Comparison of ENCODE assay signal across 25 cellular contexts in genomic region chr7:120680986-120681385, GRCh38.
"Had no signal": no experiment of that assay in that cellular context is flagged by ENCODE, and none has a peak within 500 bp of the region (broad histone marks: within the 10 kb centered on the region; RNA-seq: fewer than 3 reads in every experiment).

No MANE protein-coding gene starts in this region.

- H3K4me3 ChIP-seq: MG63, SJCRH30 had no signal

- H3K27ac ChIP-seq: RWPE1, SJCRH30 had no signal

- H3K36me3 ChIP-seq: MG63, SJCRH30 had no signal

- H3K9me3 ChIP-seq: MG63, SJCRH30 had no signal

- H3K4me1 ChIP-seq: SJCRH30 had no signal

- H3K27me3 ChIP-seq: MG63, SJCRH30 had no signal

- DNase-seq: IMR-90, Karpas-422, KG1, MG63, NCI-H1092, NCI-H1105 treated with DMSO at 0.1 percent for 48 hours, NCI-H1417 treated with DMSO at 0.1 percent for 48 hours, NCI-H146, NCI-H1694 treated with DMSO at 0.1 percent for 48 hours, NCI-H1930, NCI-H2081 treated with DMSO at 0.1 percent for 48 hours, NCI-H2171, NCI-H226, NCI-H446, NCI-H510A, NCI-H524 treated with DMSO at 0.1 percent for 48 hours, NCI-H69, NCI-H774, PC-3, SHP77 treated with DMSO at 0.1 percent for 48 hours had no signal

- ATAC-seq: HepG2, Panc1, PC-3, SK-N-SH treated with all-trans-retinoic acid at 6 μM for 48 hours had no signal
